Comparison of ENCODE assay signal across 18 cellular contexts in genomic region chr17:82924812-82925211, GRCh38.
DNase-seq lines count a peak whose midpoint lies in the region; TF ChIP-seq lines count a peak whose summit lies in the region.
"Had no signal": no experiment of that assay in that cellular context is flagged by ENCODE, and none has a peak within 500 bp of the region (broad histone marks: within the 10 kb centered on the region; RNA-seq: fewer than 3 reads in every experiment).

No MANE protein-coding gene starts in this region.

- no peak for TF ChIP-seq CTCF in GM13976 (IDR thresholded peaks at IDR 0.05; ENCODE audit: borderline replicate concordance, control extremely low read depth, extremely low read depth, insufficient read depth, missing control alignments)

- in situ Hi-C loops in GM13976 (cut with MboI; ENCODE audit: low sequenced_read_pairs, unreplicated experiment): loop anchor here (10.0 kb wide), 1 partner anchor 140 kb away; no protein-coding TSS in a partner anchor

- DNase-seq in A172 (ENCODE audit: low spot score) (peak; percentile 79), H4 (ENCODE audit: low spot score) (peak; percentile 37), SW480 (ENCODE audit: low spot score) (peak; percentile 57), iris pigment epithelial cell (ENCODE audit: low read depth) (peak; percentile 22), GM13976 (ENCODE audit: low spot score) (no peak), GF-D8 (lab: John Stamatoyannopoulos, UW) (no peak), RPMI8226 (no peak)
- no peak for DNase-seq in stimulated activated CD4-positive, alpha-beta T cell treated with anti-CD3 and anti-CD28 coated beads, Interleukin-15, amount 100 ng/mL, for 24 hours
- DNase-seq: activated CD4-positive, alpha-beta memory T cell treated with anti-CD3 and anti-CD28 coated beads, Interleukin-2, amount 10 ng/mL, durations not matched to agents 7 days and 5 days; activated gamma-delta T cell treated with Interleukin-2 at 50 U/mL for 16 hours; CD4-positive, CD25-positive, alpha-beta regulatory T cell; head of caudate nucleus; NCI-H1048; NCI-H1930; NCI-H446 treated with DMSO at 0.1 percent for 48 hours; nephron progenitor cell; NK-92 treated with Interleukin-12 subunit alpha and Interleukin-12 subunit beta, amount 100 ng/mL, for 24 hours; upper lobe of left lung had no signal

Comparison
In these comparisons a context has a peak if more than half of its experiments do, and no peak if none do; other contexts are left out.
1. DNase-seq: peak in A172 (single experiment), H4 (single experiment), SW480 (single experiment) and iris pigment epithelial cell (single experiment); none in stimulated activated CD4-positive, alpha-beta T cell treated with anti-CD3 and anti-CD28 coated beads, Interleukin-15, amount 100 ng/mL, for 24 hours (single experiment), GM13976 (single experiment), GF-D8 (single experiment) and RPMI8226 (single experiment).